6 cellular contexts compared by ENCODE assay signal in genomic region chr22:24083361-24083760, GRCh38.
"Had no signal": no experiment of that assay in that cellular context is flagged by ENCODE, and none has a peak within 500 bp of the region (broad histone marks: within the 10 kb centered on the region; RNA-seq: fewer than 3 reads in every experiment).

No MANE protein-coding gene starts in this region.

- H3K4me3 Mint-ChIP-seq: IgD-negative memory B cell had no signal

- DNase-seq: IMR-90, KBM-7 had no signal

- H3K27ac Mint-ChIP-seq: IgD-negative memory B cell had no signal

- H3K27ac ChIP-seq: HL-60 had no signal

- H3K4me3 ChIP-seq: K562 had no signal

- H3K27me3 Mint-ChIP-seq: IgD-negative memory B cell had no signal

- ATAC-seq: HepG2, K562 had no signal
